Comparison of ENCODE assay signal across 26 cellular contexts in the genomic region with DNA sequence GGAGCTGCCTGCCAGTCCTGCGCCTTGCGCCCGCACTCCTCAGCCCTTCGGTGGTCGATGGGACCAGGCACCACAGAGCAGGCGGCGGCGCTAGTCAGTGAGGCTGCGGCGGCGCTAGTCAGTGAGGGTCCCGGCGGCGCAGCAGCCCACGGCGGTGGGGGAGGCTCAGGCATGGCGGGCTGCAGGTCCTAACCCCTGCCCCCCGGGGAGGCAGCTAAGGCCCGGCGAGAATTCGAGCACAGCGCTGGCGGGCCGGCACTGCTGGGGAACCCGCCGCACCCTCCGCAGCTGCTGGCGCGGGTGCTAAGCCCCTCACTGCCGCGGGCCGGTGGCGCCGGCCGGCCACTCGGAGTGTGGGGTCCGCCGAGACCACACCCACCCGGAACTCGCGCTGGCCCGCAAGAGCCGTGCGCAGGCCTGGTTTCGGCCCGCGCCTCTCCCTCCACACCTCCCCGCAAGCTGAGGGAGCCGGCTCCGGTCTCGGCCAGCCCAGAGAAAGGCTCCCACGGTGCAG.
"Had no signal": no experiment of that assay in that cellular context is flagged by ENCODE, and none has a peak within 500 bp of the region (broad histone marks: within the 10 kb centered on the region; RNA-seq: fewer than 3 reads in every experiment).

No MANE protein-coding gene starts in this region.

- H3K4me3 ChIP-seq: coronary artery, esophagus squamous epithelium, gastroesophageal sphincter, mucosa of descending colon, sigmoid colon, smooth muscle cell, stomach, suprapubic skin, transverse colon had no signal

- DNase-seq: activated CD4-positive, alpha-beta T cell treated with anti-CD3 and anti-CD28 coated beads, Interleukin-2, amount 50 U/mL, for 4 hours; activated CD8-positive, alpha-beta memory T cell treated with anti-CD3 and anti-CD28 coated beads for 24 hours; activated CD8-positive, alpha-beta memory T cell treated with anti-CD3 and anti-CD28 coated beads, Interleukin-2, amount 50 U/mL, for 4 hours; activated naive CD4-positive, alpha-beta T cell treated with Interleukin-2 at 50 U/mL for 16 hours; activated naive CD8-positive, alpha-beta T cell treated with anti-CD3 and anti-CD28 coated beads, Interleukin-2, amount 10 ng/mL, durations not matched to agents 7 days and 5 days; activated T-cell treated with anti-CD3 and anti-CD28 coated beads, Interleukin-2, amount 50 U/mL, for 24 hours; amniotic stem cell; cerebellar nuclear complex; endodermal cell; esophagus squamous epithelium; head of caudate nucleus; left colon; sigmoid colon; stimulated activated CD4-positive, alpha-beta T cell treated with anti-CD3 and anti-CD28 coated beads, Interleukin-4, amount 100 ng/mL, for 4 hours; stomach; T1000; transverse colon had no signal

- H3K4me1 ChIP-seq: esophagus squamous epithelium, gastroesophageal sphincter, sigmoid colon, stomach, suprapubic skin, transverse colon had no signal

- FAIRE-seq: bronchial epithelial cell, islet of Langerhans had no signal

- H3K27me3 ChIP-seq: esophagus squamous epithelium, gastroesophageal sphincter, sigmoid colon, stomach, suprapubic skin, transverse colon had no signal

- H3K27ac ChIP-seq: coronary artery, esophagus squamous epithelium, gastroesophageal sphincter, sigmoid colon, stomach, suprapubic skin, transverse colon had no signal

- H3K9me3 ChIP-seq: sigmoid colon, suprapubic skin, transverse colon had no signal

- ATAC-seq: activated T-helper 17 cell treated with anti-CD3 and anti-CD28 coated beads, Interleukin-2, amount 50 U/mL, for 72 hours; gastroesophageal sphincter; left colon; mucosa of descending colon; WTC11 had no signal

- H3K36me3 ChIP-seq: esophagus squamous epithelium, gastroesophageal sphincter, sigmoid colon, stomach, suprapubic skin, transverse colon had no signal
